In the genomic region with DNA sequence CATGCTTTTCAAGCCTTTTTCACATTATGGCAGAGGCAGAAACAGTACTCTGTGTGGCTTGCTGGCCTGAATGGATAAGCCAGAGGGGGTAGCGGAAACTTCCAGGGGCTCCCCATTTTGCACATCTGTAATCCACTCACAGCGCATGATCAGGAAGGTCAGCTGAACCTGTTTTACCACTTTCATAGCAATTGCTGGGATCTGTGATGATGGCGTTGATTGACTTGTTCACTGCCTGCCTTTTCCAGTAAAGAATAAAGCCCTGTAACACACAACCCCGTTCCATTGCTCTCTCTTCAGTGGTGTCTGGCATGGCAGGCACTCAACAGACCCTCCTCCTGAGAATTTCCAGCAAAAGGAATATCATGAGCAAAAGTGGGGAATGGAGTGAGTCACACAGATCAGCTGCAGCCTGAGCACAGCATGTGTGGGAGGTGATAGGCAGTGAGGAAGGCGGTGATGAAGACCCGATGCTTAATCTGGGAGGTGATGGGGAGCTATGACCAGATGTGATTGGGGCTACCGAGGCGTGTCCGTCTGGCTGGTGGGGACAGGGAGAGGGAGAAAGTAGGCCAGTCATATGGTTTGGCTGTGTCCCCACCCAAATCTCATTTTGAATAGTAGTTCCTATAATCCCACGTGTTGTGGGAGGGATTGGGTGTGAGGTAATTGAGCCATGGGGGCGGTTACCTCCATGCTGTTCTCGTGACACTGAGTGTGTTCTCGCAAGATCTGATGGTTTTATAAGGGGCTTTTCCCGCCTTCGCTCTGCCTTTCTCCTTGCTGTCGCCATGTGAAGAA, we compare ENCODE assay signal across 16 cellular contexts.
DNase-seq lines count a peak whose midpoint lies in the region; ATAC-seq lines count a peak whose summit lies in the region.
"Had no signal": no experiment of that assay in that cellular context is flagged by ENCODE, and none has a peak within 500 bp of the region (broad histone marks: within the 10 kb centered on the region; RNA-seq: fewer than 3 reads in every experiment).

No MANE protein-coding gene starts in this region.

- H3K36me3 Mint-ChIP-seq in activated naive CD4-positive, alpha-beta T cell treated with anti-CD3 and anti-CD28 coated beads, Interleukin-2, amount 50 U/mL, for 24 hours: no peaks in the 10 kb centered on the region
- no peaks in the 10 kb centered on the region for H3K36me3 Mint-ChIP-seq in stimulated activated memory B cell treated with anti-CD40 and anti-IgM and Interleukin-4, amounts not matched to agents 10 μg/mL and 1 μg/mL and 100 μg/mL, for 72 hours
- H3K36me3 Mint-ChIP-seq: CD8-positive, alpha-beta memory T cell had no signal

- ATAC-seq in stimulated activated memory B cell treated with anti-CD40 and anti-IgM and Interleukin-4, amounts not matched to agents 10 μg/mL and 1 μg/mL and 100 μg/mL, for 72 hours: peak; percentile 18
- ATAC-seq: A549 had no signal

- peak overlapping the region; percentile 44 for H3K27ac Mint-ChIP-seq in activated naive CD4-positive, alpha-beta T cell treated with anti-CD3 and anti-CD28 coated beads, Interleukin-2, amount 50 U/mL, for 24 hours
- H3K27ac Mint-ChIP-seq in stimulated activated memory B cell treated with anti-CD40 and anti-IgM and Interleukin-4, amounts not matched to agents 10 μg/mL and 1 μg/mL and 100 μg/mL, for 72 hours: peak overlapping the region; percentile 61
- H3K27ac Mint-ChIP-seq: activated T-cell treated with anti-CD3 and anti-CD28 coated beads, Interleukin-2, amount 50 U/mL, for 24 hours had no signal

- no peaks in the 10 kb centered on the region for H3K27me3 Mint-ChIP-seq in activated naive CD4-positive, alpha-beta T cell treated with anti-CD3 and anti-CD28 coated beads, Interleukin-2, amount 50 U/mL, for 24 hours
- no peaks in the 10 kb centered on the region for H3K27me3 Mint-ChIP-seq in stimulated activated memory B cell treated with anti-CD40 and anti-IgM and Interleukin-4, amounts not matched to agents 10 μg/mL and 1 μg/mL and 100 μg/mL, for 72 hours
- H3K27me3 Mint-ChIP-seq: activated T-cell treated with anti-CD3 and anti-CD28 coated beads, Interleukin-2, amount 50 U/mL, for 24 hours had no signal

- no peak overlapping the region for H3K4me3 Mint-ChIP-seq in activated naive CD4-positive, alpha-beta T cell treated with anti-CD3 and anti-CD28 coated beads, Interleukin-2, amount 50 U/mL, for 24 hours
- H3K4me3 Mint-ChIP-seq in stimulated activated memory B cell treated with anti-CD40 and anti-IgM and Interleukin-4, amounts not matched to agents 10 μg/mL and 1 μg/mL and 100 μg/mL, for 72 hours: peak overlapping the region; percentile 57
- H3K4me3 Mint-ChIP-seq: activated T-cell treated with anti-CD3 and anti-CD28 coated beads, Interleukin-2, amount 50 U/mL, for 24 hours; CD8-positive, alpha-beta memory T cell had no signal

- no peaks in the 10 kb centered on the region for H3K9me3 Mint-ChIP-seq in activated naive CD4-positive, alpha-beta T cell treated with anti-CD3 and anti-CD28 coated beads, Interleukin-2, amount 50 U/mL, for 24 hours
- peaks cover 2% of the 10 kb centered on the region for H3K9me3 Mint-ChIP-seq in stimulated activated memory B cell treated with anti-CD40 and anti-IgM and Interleukin-4, amounts not matched to agents 10 μg/mL and 1 μg/mL and 100 μg/mL, for 72 hours
- H3K9me3 Mint-ChIP-seq: activated T-cell treated with anti-CD3 and anti-CD28 coated beads, Interleukin-2, amount 50 U/mL, for 24 hours; CD8-positive, alpha-beta memory T cell had no signal

- peaks cover 8% of the 10 kb centered on the region for H3K4me1 Mint-ChIP-seq in activated naive CD4-positive, alpha-beta T cell treated with anti-CD3 and anti-CD28 coated beads, Interleukin-2, amount 50 U/mL, for 24 hours
- peaks cover 20% of the 10 kb centered on the region for H3K4me1 Mint-ChIP-seq in stimulated activated memory B cell treated with anti-CD40 and anti-IgM and Interleukin-4, amounts not matched to agents 10 μg/mL and 1 μg/mL and 100 μg/mL, for 72 hours
- H3K4me1 Mint-ChIP-seq: CD8-positive, alpha-beta memory T cell had no signal

- no peak for DNase-seq in activated naive CD4-positive, alpha-beta T cell treated with anti-CD3 and anti-CD28 coated beads, Interleukin-2, amount 50 U/mL, for 16 hours
- DNase-seq in amniotic epithelial cell (ENCODE audit: low read depth) (peak; percentile 75), islet precursor cell (peak; percentile 68), DMS153 treated with DMSO at 0.1 percent for 48 hours (lab: John Stamatoyannopoulos, UW; ENCODE audit: unreplicated experiment) (no peak), CD1c-positive myeloid dendritic cell (ENCODE audit: extremely low spot score) (no peak)
- DNase-seq in activated CD4-positive, CD25-positive, alpha-beta regulatory T cell treated with anti-CD3 and anti-CD28 coated beads, Interleukin-2, amount 50 U/mL, for 72 hours: no peak
- DNase-seq: activated CD4-positive, alpha-beta T cell treated with anti-CD3 and anti-CD28 coated beads, Interleukin-2, amount 50 U/mL, for 1 hour; activated T-cell treated with anti-CD3 and anti-CD28 coated beads, Interleukin-2, amount 50 U/mL, for 24 hours; CD8-positive, alpha-beta memory T cell; EL; HCEC 1CT; kidney; stimulated activated naive CD4-positive, alpha-beta T cell had no signal

Comparison
In these comparisons a context has a peak if more than half of its experiments do, and no peak if none do; other contexts are left out.
1. DNase-seq: peak in amniotic epithelial cell (single experiment) and islet precursor cell (single experiment); none in activated naive CD4-positive, alpha-beta T cell treated with anti-CD3 and anti-CD28 coated beads, Interleukin-2, amount 50 U/mL, for 16 hours (single experiment), activated CD4-positive, CD25-positive, alpha-beta regulatory T cell treated with anti-CD3 and anti-CD28 coated beads, Interleukin-2, amount 50 U/mL, for 72 hours (single experiment), DMS153 treated with DMSO at 0.1 percent for 48 hours (single experiment) and CD1c-positive myeloid dendritic cell (single experiment).